In genomic region chr1:202639500-202639899, GRCh38 we compare ENCODE assay signal across 31 cellular contexts.
DNase-seq lines count a peak whose midpoint lies in the region; FAIRE-seq and TF ChIP-seq lines count a peak whose summit lies in the region.
"Had no signal": no experiment of that assay in that cellular context is flagged by ENCODE, and none has a peak within 500 bp of the region (broad histone marks: within the 10 kb centered on the region; RNA-seq: fewer than 3 reads in every experiment).

No MANE protein-coding gene starts in this region.

- peak; percentile 85 for DNase-seq in EH (ENCODE audit: low read depth)
- peak; percentile 41 for DNase-seq in LHCN-M2 (ENCODE audit: low read depth)
- DNase-seq in choroid plexus epithelial cell (ENCODE audit: low read depth) = peak; percentile 61
- DNase-seq in neural crest cell (ENCODE audit: low read depth, low spot score) = no peak
- DNase-seq in suprapubic skin (ENCODE audit: low spot score in 2 of 2) = no peak
- no peak for DNase-seq in NCI-H1436 (lab: John Stamatoyannopoulos, UW)
- DNase-seq in coronary artery (ENCODE audit: low spot score) = no peak
- no peak for DNase-seq in small intestine
- DNase-seq: activated CD4-positive, alpha-beta T cell treated with anti-CD3 and anti-CD28 coated beads for 36 hours; activated T-cell treated with anti-CD3 and anti-CD28 coated beads for 4 hours; aorta; Calu3; dermis blood vessel endothelial cell; foreskin keratinocyte; H7; Kasumi-1; kidney; midbrain; naive thymus-derived CD4-positive, alpha-beta T cell; NCI-H2107; NCI-H345; NCI-H774; nucleus accumbens; stimulated activated naive B cell treated with anti-CD40 and anti-IgM and Interleukin-4, amounts not matched to agents 10 μg/mL and 1 μg/mL and 100 μg/mL, for 72 hours; substantia nigra had no signal

- H3K27me3 ChIP-seq in suprapubic skin (peaks cover 81% of the 10 kb centered on the region), small intestine (ENCODE audit: control insufficient read depth in 2 of 2, insufficient read depth in 2 of 2, low read length in 2 of 2) (peaks cover 0 to 19% of the 10 kb centered on the region in 2 donors)

- H3K4me3 ChIP-seq in choroid plexus epithelial cell (ENCODE audit: low read depth, low read length) (no peak overlapping the region), suprapubic skin (no peak overlapping the region), coronary artery (no peak overlapping the region), small intestine (ENCODE audit: low read depth in 1 of 2, low read length in 2 of 2) (no peak overlapping the region)
- H3K4me3 ChIP-seq: GM12878, heart left ventricle had no signal

- H3K36me3 ChIP-seq in suprapubic skin (no peaks in the 10 kb centered on the region), small intestine (ENCODE audit: control insufficient read depth in 2 of 2, insufficient read depth in 2 of 2, low read length in 2 of 2) (peaks cover 0 to 2% of the 10 kb centered on the region in 2 donors)
- H3K36me3 ChIP-seq: heart left ventricle had no signal

- 88% methylated on average over 6 of the region's 9 CpGs for WGBS in suprapubic skin
- WGBS in small intestine, 3 donors = 79 to 85% (median 83%) methylated on average over 9 of the region's 9 CpGs

- H3K9me3 Mint-ChIP-seq in neural crest cell = no peaks in the 10 kb centered on the region
- H3K9me3 Mint-ChIP-seq: stimulated activated naive B cell treated with anti-CD40 and anti-IgM and Interleukin-4, amounts not matched to agents 10 μg/mL and 1 μg/mL and 100 μg/mL, for 72 hours; T-helper 2 cell treated with Interferon-gamma antibody and Interleukin-4, amounts not matched to agents 5 μg/mL and 100 μg/mL, for 36 hours; type B pancreatic cell had no signal

- H3K9me3 ChIP-seq in suprapubic skin = no peaks in the 10 kb centered on the region
- no peaks in the 10 kb centered on the region for H3K9me3 ChIP-seq in small intestine (ENCODE audit: control insufficient read depth, low read depth)
- H3K9me3 ChIP-seq: heart left ventricle had no signal

- H3K4me3 Mint-ChIP-seq in neural crest cell = peak overlapping the region; percentile 29
- H3K4me3 Mint-ChIP-seq: activated CD4-positive, alpha-beta T cell treated with anti-CD3 and anti-CD28 coated beads for 36 hours; activated naive CD8-positive, alpha-beta T cell; naive thymus-derived CD4-positive, alpha-beta T cell; stimulated activated naive B cell treated with anti-CD40 and anti-IgM and Interleukin-4, amounts not matched to agents 10 μg/mL and 1 μg/mL and 100 μg/mL, for 72 hours; T-helper 2 cell treated with Interferon-gamma antibody and Interleukin-4, amounts not matched to agents 5 μg/mL and 100 μg/mL, for 36 hours; type B pancreatic cell had no signal

- no peak for TF ChIP-seq POLR2A in suprapubic skin (IDR thresholded peaks at IDR 0.05)

- FAIRE-seq in small intestine (lab: Jason Lieb, UNC) = no peak
- FAIRE-seq: GM12878, kidney had no signal

- H3K27ac ChIP-seq in suprapubic skin (no peak overlapping the region), coronary artery (no peak overlapping the region), small intestine (ENCODE audit: low read depth in 1 of 2, low read length in 1 of 2) (no peak overlapping the region)
- H3K27ac ChIP-seq: foreskin keratinocyte, heart left ventricle had no signal

- H3K4me1 ChIP-seq in suprapubic skin (peaks cover 23% of the 10 kb centered on the region), small intestine (ENCODE audit: control insufficient read depth in 2 of 2, insufficient read depth in 1 of 2, low read depth in 1 of 2, low read length in 1 of 2) (no peaks in the 10 kb centered on the region)
- H3K4me1 ChIP-seq: foreskin keratinocyte had no signal

- no peaks in the 10 kb centered on the region for H3K36me3 Mint-ChIP-seq in neural crest cell (ENCODE audit: low read depth)
- H3K36me3 Mint-ChIP-seq: activated naive CD8-positive, alpha-beta T cell; naive thymus-derived CD4-positive, alpha-beta T cell; stimulated activated naive B cell treated with anti-CD40 and anti-IgM and Interleukin-4, amounts not matched to agents 10 μg/mL and 1 μg/mL and 100 μg/mL, for 72 hours; type B pancreatic cell had no signal

- TF ChIP-seq CTCF in choroid plexus epithelial cell (conservative IDR thresholded peaks at IDR 0.05; ENCODE audit: low read depth, low read length) (no peak), neural crest cell (conservative IDR thresholded peaks at IDR 0.05) (no peak), suprapubic skin (IDR thresholded peaks at IDR 0.05) (no peak), coronary artery (IDR thresholded peaks at IDR 0.05) (no peak)

- peaks cover 49% of the 10 kb centered on the region for H3K27me3 Mint-ChIP-seq in neural crest cell (ENCODE audit: low read depth)

- peaks cover 42% of the 10 kb centered on the region for H3K4me1 Mint-ChIP-seq in neural crest cell

- no peak for TF ChIP-seq EP300 in suprapubic skin (IDR thresholded peaks at IDR 0.05)

- H3K27ac Mint-ChIP-seq in neural crest cell (ENCODE audit: unreplicated experiment) = peak overlapping the region; percentile 6
- H3K27ac Mint-ChIP-seq: activated CD4-positive, alpha-beta T cell treated with anti-CD3 and anti-CD28 coated beads for 36 hours; activated naive CD8-positive, alpha-beta T cell; CD14-positive monocyte; naive thymus-derived CD4-positive, alpha-beta T cell; stimulated activated naive B cell treated with anti-CD40 and anti-IgM and Interleukin-4, amounts not matched to agents 10 μg/mL and 1 μg/mL and 100 μg/mL, for 72 hours; T-helper 2 cell treated with Interferon-gamma antibody and Interleukin-4, amounts not matched to agents 5 μg/mL and 100 μg/mL, for 36 hours; type B pancreatic cell had no signal

Comparison
In these comparisons a context has a peak if more than half of its experiments do, and no peak if none do; other contexts are left out.
1. DNase-seq: peak in EH (single experiment), LHCN-M2 (single experiment) and choroid plexus epithelial cell (single experiment); none in neural crest cell (single experiment), suprapubic skin (0 of 2), NCI-H1436 (single experiment), coronary artery (single experiment) and small intestine (single experiment).